17 cellular contexts compared by ENCODE assay signal in genomic region chr3:42053476-42053875, GRCh38. TPM values are rescaled to one million over a fixed set of nuclear protein-coding genes. Genes with fewer than 3 reads are reported as not detected.
A peak's percentile ranks its signal among the peaks of the same experiment; 100 is the strongest.
DNase-seq lines count a peak whose midpoint lies in the region; ATAC-seq and TF ChIP-seq lines count a peak whose summit lies in the region.
"Had no signal": no experiment of that assay in that cellular context is flagged by ENCODE, and none has a peak within 500 bp of the region (broad histone marks: within the 10 kb centered on the region; RNA-seq: fewer than 3 reads in every experiment).

No MANE protein-coding gene starts in this region.

- peaks cover 68% of the 10 kb centered on the region for H3K4me1 Mint-ChIP-seq in neural crest cell

- ATAC-seq in HG03025 (IDR thresholded peaks at IDR 0.05; ENCODE audit: low FRiP score, unreplicated experiment): no peak
- ATAC-seq: activated CD8-positive, alpha-beta T cell treated with anti-CD3 and anti-CD28 coated beads, Interleukin-2, amount 10 ng/mL, durations not matched to agents 7 days and 5 days; naive thymus-derived CD8-positive, alpha-beta T cell had no signal

- no peaks in the 10 kb centered on the region for H3K9me3 Mint-ChIP-seq in neural crest cell
- H3K9me3 Mint-ChIP-seq: activated naive CD8-positive, alpha-beta T cell treated with anti-CD3 and anti-CD28 coated beads, Interleukin-2, amount 10 ng/mL, durations not matched to agents 7 days and 5 days; naive thymus-derived CD8-positive, alpha-beta T cell; T-helper 2 cell treated with Interferon-gamma antibody and Interleukin-4, amounts not matched to agents 5 μg/mL and 100 μg/mL, for 36 hours had no signal

- WGBS in thyroid gland, 2 donors: 55 to 67% methylated on average over 7 of the region's 7 CpGs

- peak overlapping the region; percentile 16 for H3K27ac Mint-ChIP-seq in neural crest cell (ENCODE audit: unreplicated experiment)
- H3K27ac Mint-ChIP-seq: activated CD8-positive, alpha-beta T cell treated with anti-CD3 and anti-CD28 coated beads, Interleukin-2, amount 10 ng/mL, durations not matched to agents 7 days and 5 days; activated naive CD8-positive, alpha-beta T cell treated with anti-CD3 and anti-CD28 coated beads, Interleukin-2, amount 10 ng/mL, durations not matched to agents 7 days and 5 days; T-helper 2 cell treated with Interferon-gamma antibody and Interleukin-4, amounts not matched to agents 5 μg/mL and 100 μg/mL, for 36 hours had no signal

- no peak for TF ChIP-seq CTCF in neural crest cell (conservative IDR thresholded peaks at IDR 0.05)
- TF ChIP-seq CTCF in thyroid gland (IDR thresholded peaks at IDR 0.05): no peak

- H3K9me3 ChIP-seq in thyroid gland: no peaks in the 10 kb centered on the region

- H3K27ac ChIP-seq in thyroid gland: peak overlapping the region; percentile 74 to 87 (median 87)
- H3K27ac ChIP-seq: KMS-11 had no signal

- H3K27me3 Mint-ChIP-seq in neural crest cell (ENCODE audit: low read depth): no peaks in the 10 kb centered on the region
- H3K27me3 Mint-ChIP-seq: activated naive CD8-positive, alpha-beta T cell treated with anti-CD3 and anti-CD28 coated beads, Interleukin-2, amount 10 ng/mL, durations not matched to agents 7 days and 5 days; CD4-positive, CD25-positive, alpha-beta regulatory T cell; naive thymus-derived CD8-positive, alpha-beta T cell had no signal

- H3K36me3 Mint-ChIP-seq in neural crest cell (ENCODE audit: low read depth): no peaks in the 10 kb centered on the region
- H3K36me3 Mint-ChIP-seq: CD4-positive, CD25-positive, alpha-beta regulatory T cell had no signal

- intact Hi-C loops in cardiac septum (cut with DNase I): no loop called here
- intact Hi-C loops in thyroid gland (cut with DNase I): no loop called here

- in situ Hi-C loops in SK-MEL-5 (cut with HindIII; ENCODE audit: low pct_unique_long_range_greater_than_20kb, low sequenced_read_pairs): no loop called here

- peak overlapping the region; percentile 38 for H3K4me3 Mint-ChIP-seq in neural crest cell
- H3K4me3 Mint-ChIP-seq: activated CD8-positive, alpha-beta T cell treated with anti-CD3 and anti-CD28 coated beads, Interleukin-2, amount 10 ng/mL, durations not matched to agents 7 days and 5 days; activated naive CD8-positive, alpha-beta T cell treated with anti-CD3 and anti-CD28 coated beads, Interleukin-2, amount 10 ng/mL, durations not matched to agents 7 days and 5 days; CD4-positive, CD25-positive, alpha-beta regulatory T cell; T-helper 2 cell treated with Interferon-gamma antibody and Interleukin-4, amounts not matched to agents 5 μg/mL and 100 μg/mL, for 36 hours had no signal

- no peaks in the 10 kb centered on the region for H3K27me3 ChIP-seq in thyroid gland

- DNase-seq in SK-MEL-5 (ENCODE audit: low read depth, low spot score) (peak; percentile 15), cardiac septum (ENCODE audit: low spot score) (peak; percentile 80), neural crest cell (ENCODE audit: low read depth, low spot score) (no peak), thyroid gland (peak; percentile 50 to 53), NCI-H1105 (lab: John Stamatoyannopoulos, UW) (no peak), NCI-H2029 (lab: John Stamatoyannopoulos, UW) (no peak)
- DNase-seq in activated naive CD4-positive, alpha-beta T cell (lab: John Stamatoyannopoulos, UW): no peak
- DNase-seq: activated CD8-positive, alpha-beta T cell treated with anti-CD3 and anti-CD28 coated beads, Interleukin-2, amount 10 ng/mL, durations not matched to agents 7 days and 5 days; activated naive CD8-positive, alpha-beta T cell treated with anti-CD3 and anti-CD28 coated beads, Interleukin-2, amount 10 ng/mL, durations not matched to agents 7 days and 5 days; CD4-positive, CD25-positive, alpha-beta regulatory T cell; effector memory CD4-positive, alpha-beta T cell; GOT3; naive thymus-derived CD8-positive, alpha-beta T cell; NCI-H2171 treated with DMSO at 0.1 percent for 48 hours had no signal

- no peak for TF ChIP-seq POLR2A in thyroid gland (IDR thresholded peaks at IDR 0.05)

- H3K4me3 ChIP-seq in thyroid gland (replicated peaks in 1 of 3): no peak overlapping the region

- H3K4me1 ChIP-seq in thyroid gland: peaks cover 47 to 69% of the 10 kb centered on the region in 2 donors

- H3K36me3 ChIP-seq in thyroid gland: no peaks in the 10 kb centered on the region

RNA-seq across cellular contexts. Expression of gene TRAK1, which starts 37.7 kb away (rescaled TPM):
- 28.0 and 30.8 TPM in 2 replicates for total RNA-seq in SK-MEL-5 (2014; rRNA removed; shearing (Covaris generic))
- polyA plus RNA-seq in SK-MEL-5 (2015; cell fraction: cytosol; rRNA removed): 33.6 and 43.2 TPM in 2 replicates
- polyA plus RNA-seq in SK-MEL-5 (2015; cell fraction: nucleus; rRNA removed): 37.2 and 43.4 TPM in 2 replicates
- total RNA-seq in cardiac septum: 246 TPM
- total RNA-seq in neural crest cell: 41.0 and 42.6 TPM in 2 replicates
- total RNA-seq in thyroid gland: 10 to 100 TPM; 46.1 to 87.8 (median 76.4) TPM

Comparison
In these comparisons a context has a peak if more than half of its experiments do, and no peak if none do; other contexts are left out.
1. DNase-seq: peak in SK-MEL-5 (single experiment), cardiac septum (single experiment) and thyroid gland (2 of 2); none in neural crest cell (single experiment), NCI-H1105 (single experiment), NCI-H2029 (single experiment) and activated naive CD4-positive, alpha-beta T cell (0 of 4).